Comparison of ENCODE assay signal across 1 cellular context in genomic region chr4:81790477-81790876, GRCh38.
TF ChIP-seq lines count a peak whose summit lies in the region.

No MANE protein-coding gene starts in this region.

TF ChIP-seq in K562, 482 proteins besides CTCF, POLR2A, EP300 and RAD21 (continued from another document):
- TF ChIP-seq ATF7 (IDR thresholded peaks at IDR 0.05), result 0 out of 2 replicates have a peak, but pooled peaks have one; percentile 22
- peak in 1 of 2 experiments; percentile 50; a peak in 2 of 4 replicates for TF ChIP-seq MNT (conservative IDR thresholded peaks at IDR 0.05)
- TF ChIP-seq MAFG (tag; conservative IDR thresholded peaks at IDR 0.05), result peak; percentile 80
- peak; percentile 71 for TF ChIP-seq FOXM1 (IDR thresholded peaks at IDR 0.05; ENCODE audit: low read depth)
- no peak for TF ChIP-seq FOXM1 (CRISPR knock-in tag; IDR thresholded peaks at IDR 0.05; ENCODE audit: low read depth)
- peak; percentile 83 for TF ChIP-seq KLF16 (IDR thresholded peaks at IDR 0.05)
- TF ChIP-seq ZMIZ1 (IDR thresholded peaks at IDR 0.05; ENCODE audit: low read depth in 2 of 2, low read length in 2 of 2), result peak in 1 of 2 experiments; percentile 76; a peak in 2 of 4 replicates
- TF ChIP-seq BHLHE40 (IDR thresholded peaks at IDR 0.05; ENCODE audit: low read length), result peak; percentile 73
- peak; percentile 89 for TF ChIP-seq MTA2 (IDR thresholded peaks at IDR 0.05; ENCODE audit: low read depth)
- peak; percentile 94 for TF ChIP-seq NFE2 (IDR thresholded peaks at IDR 0.05; ENCODE audit: low read depth)
- no peak for TF ChIP-seq NFRKB (IDR thresholded peaks at IDR 0.05; ENCODE audit: low read depth)
- peak; percentile 91 for TF ChIP-seq NCOR1 (IDR thresholded peaks at IDR 0.05)
- TF ChIP-seq CHD2 (IDR thresholded peaks at IDR 0.05; ENCODE audit: low read depth, low read length), result peak; percentile 22; the same call in 1 of the 2 replicates
- peak; percentile 91 for TF ChIP-seq POLR2AphosphoS5 (IDR thresholded peaks at IDR 0.05; ENCODE audit: control insufficient read depth, insufficient read depth, low read depth, low read length)
- TF ChIP-seq DPF2 (IDR thresholded peaks at IDR 0.05), result peak; percentile 96
- TF ChIP-seq MAFF (IDR thresholded peaks at IDR 0.05; ENCODE audit: low read length), result peak; percentile 85
- TF ChIP-seq, protein P1, sequence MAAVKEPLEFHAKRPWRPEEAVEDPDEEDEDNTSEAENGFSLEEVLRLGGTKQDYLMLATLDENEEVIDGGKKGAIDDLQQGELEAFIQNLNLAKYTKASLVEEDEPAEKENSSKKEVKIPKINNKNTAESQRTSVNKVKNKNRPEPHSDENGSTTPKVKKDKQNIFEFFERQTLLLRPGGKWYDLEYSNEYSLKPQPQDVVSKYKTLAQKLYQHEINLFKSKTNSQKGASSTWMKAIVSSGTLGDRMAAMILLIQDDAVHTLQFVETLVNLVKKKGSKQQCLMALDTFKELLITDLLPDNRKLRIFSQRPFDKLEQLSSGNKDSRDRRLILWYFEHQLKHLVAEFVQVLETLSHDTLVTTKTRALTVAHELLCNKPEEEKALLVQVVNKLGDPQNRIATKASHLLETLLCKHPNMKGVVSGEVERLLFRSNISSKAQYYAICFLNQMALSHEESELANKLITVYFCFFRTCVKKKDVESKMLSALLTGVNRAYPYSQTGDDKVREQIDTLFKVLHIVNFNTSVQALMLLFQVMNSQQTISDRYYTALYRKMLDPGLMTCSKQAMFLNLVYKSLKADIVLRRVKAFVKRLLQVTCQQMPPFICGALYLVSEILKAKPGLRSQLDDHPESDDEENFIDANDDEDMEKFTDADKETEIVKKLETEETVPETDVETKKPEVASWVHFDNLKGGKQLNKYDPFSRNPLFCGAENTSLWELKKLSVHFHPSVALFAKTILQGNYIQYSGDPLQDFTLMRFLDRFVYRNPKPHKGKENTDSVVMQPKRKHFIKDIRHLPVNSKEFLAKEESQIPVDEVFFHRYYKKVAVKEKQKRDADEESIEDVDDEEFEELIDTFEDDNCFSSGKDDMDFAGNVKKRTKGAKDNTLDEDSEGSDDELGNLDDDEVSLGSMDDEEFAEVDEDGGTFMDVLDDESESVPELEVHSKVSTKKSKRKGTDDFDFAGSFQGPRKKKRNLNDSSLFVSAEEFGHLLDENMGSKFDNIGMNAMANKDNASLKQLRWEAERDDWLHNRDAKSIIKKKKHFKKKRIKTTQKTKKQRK (IDR thresholded peaks at IDR 0.05; ENCODE audit: borderline replicate concordance, low read depth, low read length), result no peak
- no peak for TF ChIP-seq ZFPM2 (CRISPR knock-in tag; IDR thresholded peaks at IDR 0.05)
- peak; percentile 84 for TF ChIP-seq C11orf30 (IDR thresholded peaks at IDR 0.05; ENCODE audit: low read depth)
- TF ChIP-seq CTBP1 (IDR thresholded peaks at IDR 0.05; ENCODE audit: borderline replicate concordance), result peak; percentile 50; the same call in 1 of the 2 replicates
- peak; percentile 97 for TF ChIP-seq ARID1B (IDR thresholded peaks at IDR 0.05)
- TF ChIP-seq FOSL1 (tag; conservative IDR thresholded peaks at IDR 0.05), result peak; percentile 87
- TF ChIP-seq ZNF75A (CRISPR knock-in tag; IDR thresholded peaks at IDR 0.05), result no peak
- no peak for TF ChIP-seq ZBTB9 (CRISPR knock-in tag; IDR thresholded peaks at IDR 0.05)
- TF ChIP-seq JUN (IDR thresholded peaks at IDR 0.05; ENCODE audit: borderline replicate concordance, low read depth, low read length), result peak; percentile 69
- no peak for TF ChIP-seq JUN (CRISPR knock-in tag; IDR thresholded peaks at IDR 0.05; ENCODE audit: borderline replicate concordance)
- no peak for TF ChIP-seq FOXA3 (CRISPR knock-in tag; conservative IDR thresholded peaks at IDR 0.05 in 1 of 2, IDR thresholded peaks at IDR 0.05 in 1 of 2)
- TF ChIP-seq KDM1A (IDR thresholded peaks at IDR 0.05), result peak; percentile 74 to 82
- TF ChIP-seq LEF1 (IDR thresholded peaks at IDR 0.05), result peak; percentile 74; the same call in 1 of the 2 replicates
- no peak for TF ChIP-seq ZNF232 (CRISPR knock-in tag; IDR thresholded peaks at IDR 0.05)
- TF ChIP-seq ZNF384 (IDR thresholded peaks at IDR 0.05; ENCODE audit: low read depth, low read length), result 0 out of 2 replicates have a peak, but pooled peaks have one; percentile 10
- TF ChIP-seq SOX6 (IDR thresholded peaks at IDR 0.05), result peak; percentile 62
- no peak for TF ChIP-seq YBX1 (IDR thresholded peaks at IDR 0.05)
- TF ChIP-seq ZNF175 (CRISPR knock-in tag; IDR thresholded peaks at IDR 0.05; ENCODE audit: low read depth), result peak; percentile 61; the same call in 1 of the 2 replicates
- peak; percentile 59; the same call in 1 of the 2 replicates for TF ChIP-seq ZNF395 (CRISPR knock-in tag; IDR thresholded peaks at IDR 0.05)
- TF ChIP-seq MEIS2 (IDR thresholded peaks at IDR 0.05; ENCODE audit: partially characterized antibody), result peak; percentile 74
- TF ChIP-seq, protein P2, sequence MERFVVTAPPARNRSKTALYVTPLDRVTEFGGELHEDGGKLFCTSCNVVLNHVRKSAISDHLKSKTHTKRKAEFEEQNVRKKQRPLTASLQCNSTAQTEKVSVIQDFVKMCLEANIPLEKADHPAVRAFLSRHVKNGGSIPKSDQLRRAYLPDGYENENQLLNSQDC (CRISPR knock-in tag; IDR thresholded peaks at IDR 0.05), result no peak
- no peak for TF ChIP-seq HNRNPH1 (optimal IDR thresholded peaks at IDR 0.05; ENCODE audit: low read depth, low read length)
- peak; percentile 81; the same call in 1 of the 2 replicates for TF ChIP-seq CC2D1A (IDR thresholded peaks at IDR 0.05)
- TF ChIP-seq NCOA1 (IDR thresholded peaks at IDR 0.05; ENCODE audit: low read depth), result peak; percentile 53; the same call in 1 of the 2 replicates
- 0 out of 2 replicates have a peak, but pooled peaks have one; percentile 9 for TF ChIP-seq TOE1 (IDR thresholded peaks at IDR 0.05; ENCODE audit: borderline replicate concordance)
- TF ChIP-seq TOE1 (CRISPR knock-in tag; IDR thresholded peaks at IDR 0.05; ENCODE audit: borderline replicate concordance, low read depth), result no peak
- peak; percentile 90 for TF ChIP-seq ZNF316 (IDR thresholded peaks at IDR 0.05)
- peak; percentile 19; the same call in 1 of the 2 replicates for TF ChIP-seq ZNF24 (IDR thresholded peaks at IDR 0.05)
- no peak for TF ChIP-seq FOXK1 (CRISPR knock-in tag; IDR thresholded peaks at IDR 0.05; ENCODE audit: borderline replicate concordance)
- TF ChIP-seq MEF2A (IDR thresholded peaks at IDR 0.05; ENCODE audit: control insufficient read depth, low read depth, low read length), result no peak; the same call in 1 of the 2 replicates
- peak; percentile 95 for TF ChIP-seq SMARCA4 (IDR thresholded peaks at IDR 0.05)
- no peak for TF ChIP-seq ELF2 (CRISPR knock-in tag; IDR thresholded peaks at IDR 0.05)
- no peak for TF ChIP-seq FOXA1 (IDR thresholded peaks at IDR 0.05; ENCODE audit: borderline replicate concordance)
- peak; percentile 95 for TF ChIP-seq CBFA2T3 (IDR thresholded peaks at IDR 0.05)
- TF ChIP-seq IFI16 (CRISPR knock-in tag; IDR thresholded peaks at IDR 0.05), result no peak
- TF ChIP-seq NEUROD1 (IDR thresholded peaks at IDR 0.05; ENCODE audit: borderline replicate concordance, low read depth, low read length, partially characterized antibody), result peak; percentile 44
- peak; percentile 77 for TF ChIP-seq NFIC (IDR thresholded peaks at IDR 0.05)
- TF ChIP-seq USF2 (CRISPR knock-in tag; IDR thresholded peaks at IDR 0.05), result no peak
- TF ChIP-seq TAL1 (IDR thresholded peaks at IDR 0.05), result peak; percentile 93
